Comparison of ENCODE assay signal across 14 cellular contexts in genomic region chr14:73878436-73878835, GRCh38.
"Had no signal": no experiment of that assay in that cellular context is flagged by ENCODE, and none has a peak within 500 bp of the region (broad histone marks: within the 10 kb centered on the region; RNA-seq: fewer than 3 reads in every experiment).

No MANE protein-coding gene starts in this region.

- H3K27ac ChIP-seq: body of pancreas, epithelial cell of prostate, neutrophil, skin epidermis, stomach had no signal

- DNase-seq: activated CD8-positive, alpha-beta memory T cell treated with anti-CD3 and anti-CD28 coated beads, Interleukin-2, amount 50 U/mL, for 48 hours; activated CD8-positive, alpha-beta T cell treated with anti-CD3 and anti-CD28 coated beads for 36 hours; activated naive CD4-positive, alpha-beta T cell treated with anti-CD3 and anti-CD28 coated beads for 36 hours; body of pancreas; effector memory CD8-positive, alpha-beta T cell; left colon; naive thymus-derived CD4-positive, alpha-beta T cell; posterior cingulate gyrus; stomach; T-helper 9 cell had no signal

- H3K36me3 ChIP-seq: neutrophil had no signal

- H3K27me3 ChIP-seq: body of pancreas, neutrophil, stomach had no signal

- H3K4me1 ChIP-seq: stomach had no signal

- H3K9me3 ChIP-seq: body of pancreas, neutrophil, stomach had no signal

- H3K4me3 ChIP-seq: body of pancreas, lung, skin epidermis, stomach had no signal

- ATAC-seq: activated CD8-positive, alpha-beta T cell treated with anti-CD3 and anti-CD28 coated beads for 36 hours; body of pancreas; effector memory CD8-positive, alpha-beta T cell; left colon; naive thymus-derived CD4-positive, alpha-beta T cell had no signal
